ENCODE assay signal across 26 cellular contexts in the genomic region with DNA sequence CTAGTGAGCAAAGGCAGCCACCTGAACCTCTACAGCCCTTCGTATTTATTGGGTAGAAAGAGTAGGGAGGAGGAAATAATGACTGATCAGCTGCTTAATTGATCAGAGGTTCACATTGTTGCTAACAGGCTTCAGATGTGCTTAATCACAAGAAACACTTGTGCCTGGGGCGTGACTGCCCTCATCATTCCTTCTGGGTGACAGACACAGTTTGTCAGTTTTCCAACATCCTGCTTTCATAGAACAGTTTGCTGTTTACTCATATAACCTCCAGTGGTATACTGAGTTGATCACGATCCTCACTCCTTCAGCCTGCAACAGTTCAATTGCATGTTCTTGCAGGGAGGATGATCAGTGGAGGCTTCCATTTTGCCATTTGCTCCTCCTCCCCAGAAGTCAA. TPM values are rescaled to one million over a fixed set of nuclear protein-coding genes. Genes with fewer than 3 reads are reported as not detected.
"Had no signal": no experiment of that assay in that cellular context is flagged by ENCODE, and none has a peak within 500 bp of the region (broad histone marks: within the 10 kb centered on the region; RNA-seq: fewer than 3 reads in every experiment).

No MANE protein-coding gene starts in this region.

- ATAC-seq: activated naive CD8-positive, alpha-beta T cell treated with anti-CD3 and anti-CD28 coated beads, Interleukin-2, amount 50 U/mL, for 24 hours; stimulated activated naive CD8-positive, alpha-beta T cell treated with anti-CD3 and anti-CD28 coated beads, Interleukin-15, Interleukin-2, amounts not matched to agents 100 U/mL and 50 U/mL, for 24 hours had no signal

- DNase-seq: activated CD4-positive, alpha-beta T cell treated with anti-CD3 and anti-CD28 coated beads for 48 hours; activated CD4-positive, CD25-positive, alpha-beta regulatory T cell; activated CD8-positive, alpha-beta memory T cell treated with anti-CD3 and anti-CD28 coated beads, Interleukin-2, amount 50 U/mL, for 4 hours; activated effector memory CD4-positive, alpha-beta T cell treated with Interleukin-2 at 50 U/mL for 16 hours; activated naive CD4-positive, alpha-beta T cell treated with anti-CD3 and anti-CD28 coated beads, Interleukin-2, amount 10 ng/mL, durations not matched to agents 7 days and 5 days; activated naive CD8-positive, alpha-beta T cell treated with anti-CD3 and anti-CD28 coated beads, Interleukin-2, amount 50 U/mL, for 24 hours; activated T-cell treated with anti-CD3 and anti-CD28 coated beads, Interleukin-2, amount 50 U/mL, for 48 hours; aorta; cerebellar nuclear complex; cortex of kidney; esophagus squamous epithelium; midbrain; nephron progenitor cell; stimulated activated CD4-positive, alpha-beta T cell treated with anti-CD3 and anti-CD28 coated beads, Interleukin-2, amount 100 ng/mL, for 24 hours; stimulated activated naive CD8-positive, alpha-beta T cell treated with anti-CD3 and anti-CD28 coated beads, Interleukin-15, Interleukin-2, amounts not matched to agents 100 U/mL and 50 U/mL, for 24 hours; substantia nigra; T-helper 1 cell; T-helper 9 cell; tibial artery had no signal

- H3K27ac Mint-ChIP-seq: activated naive CD4-positive, alpha-beta T cell treated with anti-CD3 and anti-CD28 coated beads, Interleukin-2, amount 10 ng/mL, durations not matched to agents 7 days and 5 days; activated naive CD8-positive, alpha-beta T cell treated with anti-CD3 and anti-CD28 coated beads, Interleukin-2, amount 50 U/mL, for 24 hours; nephron progenitor cell; progenitor cell of endocrine pancreas had no signal

- H3K4me3 ChIP-seq: esophagus squamous epithelium, tibial artery, vagina had no signal

- H3K4me1 Mint-ChIP-seq: activated naive CD4-positive, alpha-beta T cell treated with anti-CD3 and anti-CD28 coated beads, Interleukin-2, amount 10 ng/mL, durations not matched to agents 7 days and 5 days; activated naive CD8-positive, alpha-beta T cell treated with anti-CD3 and anti-CD28 coated beads, Interleukin-2, amount 50 U/mL, for 24 hours; nephron progenitor cell had no signal

- H3K27ac ChIP-seq: esophagus squamous epithelium, tibial artery, vagina had no signal

- H3K9me3 Mint-ChIP-seq: activated naive CD4-positive, alpha-beta T cell treated with anti-CD3 and anti-CD28 coated beads, Interleukin-2, amount 10 ng/mL, durations not matched to agents 7 days and 5 days had no signal

- H3K4me1 ChIP-seq: esophagus squamous epithelium, tibial artery, vagina had no signal

- H3K4me3 Mint-ChIP-seq: activated naive CD4-positive, alpha-beta T cell treated with anti-CD3 and anti-CD28 coated beads, Interleukin-2, amount 10 ng/mL, durations not matched to agents 7 days and 5 days; activated naive CD8-positive, alpha-beta T cell treated with anti-CD3 and anti-CD28 coated beads, Interleukin-2, amount 50 U/mL, for 24 hours; nephron progenitor cell had no signal

- H3K9me3 ChIP-seq: esophagus squamous epithelium, tibial artery, vagina had no signal

- H3K36me3 Mint-ChIP-seq: activated naive CD4-positive, alpha-beta T cell treated with anti-CD3 and anti-CD28 coated beads, Interleukin-2, amount 10 ng/mL, durations not matched to agents 7 days and 5 days had no signal

- H3K27me3 ChIP-seq: esophagus squamous epithelium, tibial artery, vagina had no signal

- H3K36me3 ChIP-seq: esophagus squamous epithelium, tibial artery, vagina had no signal

RNA-seq across cellular contexts. Expression of gene CASR, which starts 13.6 kb away (rescaled TPM):
- total RNA-seq: aorta, fibroblast of villous mesenchyme, glomerular endothelial cell, lung microvascular endothelial cell, myocyte, omental fat pad, vagina had no signal
- polyA plus RNA-seq: aorta had no signal
